In the genomic region with DNA sequence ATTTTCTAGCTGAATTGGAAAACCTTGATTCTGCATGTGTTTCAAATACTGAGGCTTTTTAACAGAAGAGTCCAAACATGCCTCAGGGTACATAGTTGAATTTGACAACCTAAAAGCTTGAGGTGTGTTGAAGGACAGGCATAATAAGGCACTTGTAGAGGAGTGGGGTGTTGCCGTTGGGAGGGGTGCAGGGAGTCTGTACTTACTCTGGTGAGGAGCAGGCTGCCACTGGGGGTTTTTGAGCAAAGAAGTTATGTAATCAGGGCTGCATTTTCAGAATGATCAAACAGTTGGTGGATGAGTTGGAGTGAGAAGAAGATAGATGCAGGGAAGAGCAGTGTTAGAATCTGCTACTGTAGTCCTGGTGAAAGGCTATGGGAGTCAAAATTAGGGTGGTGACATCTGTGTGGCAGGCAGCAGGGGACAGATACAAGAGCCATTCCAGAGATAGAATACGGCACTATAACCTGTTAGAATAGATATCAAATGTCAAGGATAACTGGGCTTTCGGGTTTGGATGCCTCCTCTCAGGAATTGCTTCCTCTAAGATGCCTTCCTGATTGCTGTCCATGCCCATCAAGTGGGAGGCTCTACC, we compare ENCODE assay signal across 20 cellular contexts.
DNase-seq lines count a peak whose midpoint lies in the region; ATAC-seq, FAIRE-seq and TF ChIP-seq lines count a peak whose summit lies in the region.
"Had no signal": no experiment of that assay in that cellular context is flagged by ENCODE, and none has a peak within 500 bp of the region (broad histone marks: within the 10 kb centered on the region; RNA-seq: fewer than 3 reads in every experiment).

No MANE protein-coding gene starts in this region.

- TF ChIP-seq CTCF in Caco-2 (IDR thresholded peaks at IDR 0.05; ENCODE audit: insufficient read depth in 1 of 2, low read depth in 1 of 2, low read length in 1 of 2, severe bottlenecking in 1 of 2, unreplicated experiment in 1 of 2) = no peak
- no peak for TF ChIP-seq CTCF in PC-9 (conservative IDR thresholded peaks at IDR 0.05)
- no peak for TF ChIP-seq CTCF in heart left ventricle (IDR thresholded peaks at IDR 0.05)
- no peak for TF ChIP-seq CTCF in nephron progenitor cell (IDR thresholded peaks at IDR 0.05)

- peak overlapping the region; percentile 44 for H3K27ac Mint-ChIP-seq in Caco-2 (ENCODE audit: unreplicated experiment)
- H3K27ac Mint-ChIP-seq in nephron progenitor cell = peak overlapping the region; percentile 17
- no peak overlapping the region for H3K27ac Mint-ChIP-seq in activated T-helper 2 cell treated with anti-CD3 and anti-CD28 coated beads, Interferon-gamma antibody, Interleukin-2, Interleukin-4, amounts not matched to agents 10 μg/mL and 5 μg/mL and 100 μg/mL, durations not matched to agents 14 hours and 24 hours and 36 hours

- H3K79me2 ChIP-seq in PC-9 (ENCODE audit: low read depth) = peaks cover 97% of the 10 kb centered on the region

- H3K36me3 Mint-ChIP-seq in Caco-2 (ENCODE audit: insufficient read depth, unreplicated experiment) (peaks cover 37% of the 10 kb centered on the region), nephron progenitor cell (ENCODE audit: low read depth) (peaks cover 56% of the 10 kb centered on the region)
- H3K36me3 Mint-ChIP-seq in activated T-helper 2 cell treated with anti-CD3 and anti-CD28 coated beads, Interferon-gamma antibody, Interleukin-2, Interleukin-4, amounts not matched to agents 10 μg/mL and 5 μg/mL and 100 μg/mL, durations not matched to agents 14 hours and 24 hours and 36 hours (ENCODE audit: low read depth) = peaks cover 23% of the 10 kb centered on the region

- H3K9me3 Mint-ChIP-seq in Caco-2 (ENCODE audit: unreplicated experiment) (no peaks in the 10 kb centered on the region), nephron progenitor cell (no peaks in the 10 kb centered on the region)
- no peaks in the 10 kb centered on the region for H3K9me3 Mint-ChIP-seq in activated T-helper 2 cell treated with anti-CD3 and anti-CD28 coated beads, Interferon-gamma antibody, Interleukin-2, Interleukin-4, amounts not matched to agents 10 μg/mL and 5 μg/mL and 100 μg/mL, durations not matched to agents 14 hours and 24 hours and 36 hours

- H3K4me1 ChIP-seq in Caco-2 (peaks cover 4% of the 10 kb centered on the region; the same call in 1 of the 2 replicates), PC-9 (replicated peaks; ENCODE audit: insufficient read depth) (peaks cover 28% of the 10 kb centered on the region), heart left ventricle (peaks cover 0 to 81% (median 53%) of the 10 kb centered on the region in 12 donors)

- H3K4me1 Mint-ChIP-seq in Caco-2 (ENCODE audit: low read depth, unreplicated experiment) = peaks cover 14% of the 10 kb centered on the region
- H3K4me1 Mint-ChIP-seq in nephron progenitor cell = peaks cover 61% of the 10 kb centered on the region
- H3K4me1 Mint-ChIP-seq in activated T-helper 2 cell treated with anti-CD3 and anti-CD28 coated beads, Interferon-gamma antibody, Interleukin-2, Interleukin-4, amounts not matched to agents 10 μg/mL and 5 μg/mL and 100 μg/mL, durations not matched to agents 14 hours and 24 hours and 36 hours (ENCODE audit: low read depth) = peaks cover 26% of the 10 kb centered on the region

- TF ChIP-seq POLR2A in heart left ventricle (IDR thresholded peaks at IDR 0.05) (no peak), GM12892 (IDR thresholded peaks at IDR 0.05; ENCODE audit: low read depth, low read length) (no peak)

- H3K4me3 Mint-ChIP-seq in Caco-2 (ENCODE audit: unreplicated experiment) (no peak overlapping the region), nephron progenitor cell (no peak overlapping the region)
- no peak overlapping the region for H3K4me3 Mint-ChIP-seq in activated T-helper 2 cell treated with anti-CD3 and anti-CD28 coated beads, Interferon-gamma antibody, Interleukin-2, Interleukin-4, amounts not matched to agents 10 μg/mL and 5 μg/mL and 100 μg/mL, durations not matched to agents 14 hours and 24 hours and 36 hours (ENCODE audit: low read depth)

- H3K9me2 ChIP-seq in PC-9 (ENCODE audit: insufficient read depth) = no peaks in the 10 kb centered on the region

- ATAC-seq in heart left ventricle (peak; percentile 62 to 81 (median 68)), HG03520 (IDR thresholded peaks at IDR 0.05; ENCODE audit: unreplicated experiment) (no peak)
- ATAC-seq: left colon had no signal

- no peaks in the 10 kb centered on the region for H3K9me3 ChIP-seq in Caco-2
- no peaks in the 10 kb centered on the region for H3K9me3 ChIP-seq in PC-9 (ENCODE audit: insufficient read depth, low read depth)
- no peaks in the 10 kb centered on the region for H3K9me3 ChIP-seq in heart left ventricle
- H3K9me3 ChIP-seq: ovary had no signal

- no peaks in the 10 kb centered on the region for H3K27me3 Mint-ChIP-seq in Caco-2 (ENCODE audit: insufficient read depth, unreplicated experiment)
- H3K27me3 Mint-ChIP-seq in nephron progenitor cell (ENCODE audit: low read depth, poor library complexity) = no peaks in the 10 kb centered on the region
- H3K27me3 Mint-ChIP-seq in activated T-helper 2 cell treated with anti-CD3 and anti-CD28 coated beads, Interferon-gamma antibody, Interleukin-2, Interleukin-4, amounts not matched to agents 10 μg/mL and 5 μg/mL and 100 μg/mL, durations not matched to agents 14 hours and 24 hours and 36 hours (ENCODE audit: low read depth) = no peaks in the 10 kb centered on the region

- no peak for FAIRE-seq in GM12892 (lab: Jason Lieb, UNC)
- FAIRE-seq: endothelial cell of umbilical vein had no signal

- H3K4me3 ChIP-seq in Caco-2 (ENCODE audit: low read depth, low read length) (no peak overlapping the region), PC-9 (no peak overlapping the region), heart left ventricle (no peak overlapping the region)
- H3K4me3 ChIP-seq: ovary had no signal

- intact Hi-C loops in Caco-2 (cut with micrococcal nuclease; ENCODE audit: unreplicated experiment) = no loop called here
- intact Hi-C loops in PC-9 (cut with micrococcal nuclease; ENCODE audit: unreplicated experiment) = no loop called here
- intact Hi-C loops in heart left ventricle (cut with DNase I) = loop anchor here in 3 of 10 donors (2.0 to 10.0 kb wide), 4 partner anchors 36 to 249 kb away; a partner anchor contains a TSS
- intact Hi-C loops in activated T-helper 2 cell treated with anti-CD3 and anti-CD28 coated beads, Interferon-gamma antibody, Interleukin-2, Interleukin-4, amounts not matched to agents 10 μg/mL and 5 μg/mL and 100 μg/mL, durations not matched to agents 14 hours and 24 hours and 36 hours (cut with micrococcal nuclease) = no loop called here

- no peak overlapping the region for H2AFZ ChIP-seq in PC-9

- peak overlapping the region; percentile 35 for H3K27ac ChIP-seq in PC-9
- peak overlapping the region in 11 of 12 donors; percentile 48 to 87 (median 79) for H3K27ac ChIP-seq in heart left ventricle
- H3K27ac ChIP-seq: ovary had no signal

- POLR2A ChIA-PET in Caco-2 (lab: Charles Lee) = no interaction called here
- POLR2A ChIA-PET in PC-9 (lab: Charles Lee; ENCODE audit: unreplicated experiment) = no interaction called here

- no TSS peak for BruUV-seq in Caco-2 (replicated peaks; lab: Mats Ljungman, UMichigan)
- no TSS peak for BruUV-seq in PC-9 (replicated peaks; lab: Mats Ljungman, UMichigan)

- no peak overlapping the region for H3K4me2 ChIP-seq in PC-9

- no peaks in the 10 kb centered on the region for H3K27me3 ChIP-seq in Caco-2 (replicated peaks; ENCODE audit: control insufficient read depth, insufficient read depth, low read length)
- H3K27me3 ChIP-seq in PC-9 (ENCODE audit: insufficient read depth, low read depth) = no peaks in the 10 kb centered on the region
- H3K27me3 ChIP-seq in heart left ventricle = no peaks in the 10 kb centered on the region
- H3K27me3 ChIP-seq: ovary had no signal

- peaks cover 37% of the 10 kb centered on the region for H4K20me1 ChIP-seq in PC-9 (ENCODE audit: insufficient read depth)

- no peaks in the 10 kb centered on the region for H3K36me3 ChIP-seq in Caco-2 (ENCODE audit: control insufficient read depth, insufficient read depth, low read length)
- peaks cover 89% of the 10 kb centered on the region for H3K36me3 ChIP-seq in PC-9 (ENCODE audit: low read depth)
- H3K36me3 ChIP-seq in heart left ventricle = peaks cover 0 to 50% (median 19%) of the 10 kb centered on the region in 9 donors
- H3K36me3 ChIP-seq: ovary had no signal

- H3F3A ChIP-seq in PC-9 (ENCODE audit: insufficient read depth, low read depth) = peaks cover 61% of the 10 kb centered on the region; the same call in 1 of the 2 replicates

- no peak for DNase-seq in Caco-2
- no peak for DNase-seq in PC-9
- DNase-seq in heart left ventricle = no peak
- no peak for DNase-seq in nephron progenitor cell
- DNase-seq in GM12892 (ENCODE audit: insufficient read length) = no peak
- no peak for DNase-seq in activated CD4-positive, alpha-beta T cell treated with anti-CD3 and anti-CD28 coated beads, Interleukin-2, amount 50 U/mL, for 4 hours
- DNase-seq in activated T-helper 2 cell treated with anti-CD3 and anti-CD28 coated beads, Interferon-gamma antibody, Interleukin-2, Interleukin-4, amounts not matched to agents 10 μg/mL and 5 μg/mL and 100 μg/mL, durations not matched to agents 14 hours and 24 hours and 36 hours (ENCODE audit: low spot score) = no peak
- DNase-seq: activated CD4-positive, alpha-beta T cell treated with anti-CD3 and anti-CD28 coated beads for 48 hours; activated CD8-positive, alpha-beta memory T cell treated with anti-CD3 and anti-CD28 coated beads, Interleukin-2, amount 50 U/mL, for 48 hours; activated naive CD4-positive, alpha-beta T cell treated with Interleukin-2 at 50 U/mL for 16 hours; aorta; left colon; NCI-H1092; NCI-H2171 treated with DMSO at 0.1 percent for 48 hours; NCI-H774; OCI-M1; ovary; stimulated activated CD4-positive, alpha-beta T cell treated with anti-CD3 and anti-CD28 coated beads, Interleukin-4, amount 100 ng/mL, for 1 hour had no signal

- CTCF ChIA-PET in Caco-2 (lab: Charles Lee) = no interaction called here
- CTCF ChIA-PET in PC-9 (lab: Charles Lee) = interaction anchor here (0.6 kb wide), 1 partner anchor 419 kb away, joined by 14 read pairs; no protein-coding TSS in a partner anchor

- WGBS in heart left ventricle, 4 donors = 40 to 51% (median 48%) methylated on average over 3 of the region's 3 CpGs
